29 cellular contexts compared by ENCODE assay signal in the genomic region with DNA sequence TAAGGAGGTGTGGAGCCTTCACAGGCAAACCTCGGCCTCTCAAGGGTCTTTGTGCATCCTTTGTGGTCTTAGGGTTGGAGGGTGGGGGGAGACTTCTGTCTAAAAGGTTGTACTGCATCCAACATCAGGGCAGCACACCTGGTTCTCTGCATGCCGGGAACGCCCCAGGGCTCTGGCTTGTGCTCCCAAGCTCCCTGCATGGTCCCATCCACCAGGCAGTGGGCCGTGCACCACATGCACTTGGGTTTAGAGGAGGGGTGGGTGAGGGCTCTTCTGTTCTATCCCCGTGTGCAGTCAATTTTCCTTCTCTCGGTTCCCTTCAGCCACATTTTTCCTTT.
"Had no signal": no experiment of that assay in that cellular context is flagged by ENCODE, and none has a peak within 500 bp of the region (broad histone marks: within the 10 kb centered on the region; RNA-seq: fewer than 3 reads in every experiment).

No MANE protein-coding gene starts in this region.

- DNase-seq: activated B cell treated with CpG ODN at 0.5 μM for 24 hours; activated CD4-positive, alpha-beta memory T cell treated with anti-CD3 and anti-CD28 coated beads, Interleukin-2, amount 10 ng/mL, durations not matched to agents 7 days and 5 days; activated CD4-positive, alpha-beta T cell treated with anti-CD3 and anti-CD28 coated beads for 48 hours; activated CD8-positive, alpha-beta memory T cell treated with anti-CD3 and anti-CD28 coated beads, Interleukin-2, amount 50 U/mL, for 48 hours; activated gamma-delta T cell; activated naive CD4-positive, alpha-beta T cell; activated naive CD4-positive, alpha-beta T cell treated with anti-CD3 and anti-CD28 coated beads, Interleukin-2, amount 10 ng/mL, durations not matched to agents 7 days and 5 days; activated naive CD8-positive, alpha-beta T cell treated with anti-CD3 and anti-CD28 coated beads, Interleukin-2, amount 10 ng/mL, durations not matched to agents 7 days and 5 days; activated T-cell treated with anti-CD3 and anti-CD28 coated beads for 4 hours; activated T-cell treated with anti-CD3 and anti-CD28 coated beads, Interleukin-2, amount 50 U/mL, for 24 hours; activated T-cell treated with anti-CD3 and anti-CD28 coated beads, Interleukin-2, amount 50 U/mL, for 72 hours; body of pancreas; caudate nucleus; cortex of kidney; dermis blood vessel endothelial cell; effector CD4-positive, alpha-beta T cell; effector memory CD8-positive, alpha-beta T cell; erythroblast; foreskin keratinocyte; gastrocnemius medialis; glutamatergic neuron; heart left ventricle; T-helper 1 cell; T-helper 17 cell; T1000; WERI-Rb-1 had no signal

- H3K9me3 ChIP-seq: body of pancreas, gastrocnemius medialis, heart left ventricle had no signal

- H3K4me3 ChIP-seq: body of pancreas, esophagus muscularis mucosa, gastrocnemius medialis, heart left ventricle had no signal

- H3K27me3 ChIP-seq: body of pancreas, gastrocnemius medialis had no signal

- H3K36me3 ChIP-seq: esophagus muscularis mucosa, gastrocnemius medialis, heart left ventricle, WERI-Rb-1 had no signal

- H3K4me1 ChIP-seq: body of pancreas, esophagus muscularis mucosa, foreskin keratinocyte, gastrocnemius medialis, heart left ventricle had no signal

- H3K27ac ChIP-seq: body of pancreas, esophagus muscularis mucosa, foreskin keratinocyte, gastrocnemius medialis, heart left ventricle, WERI-Rb-1 had no signal

- ATAC-seq: activated CD4-positive, CD25-positive, alpha-beta regulatory T cell treated with anti-CD3 and anti-CD28 coated beads, Interleukin-2, amount 50 U/mL, for 24 hours; activated naive CD4-positive, alpha-beta T cell treated with anti-CD3 and anti-CD28 coated beads, Interleukin-2, amount 50 U/mL, for 72 hours; activated T-cell treated with anti-CD3 and anti-CD28 coated beads, Interleukin-2, amount 50 U/mL, for 72 hours; body of pancreas; effector memory CD8-positive, alpha-beta T cell; gastrocnemius medialis; heart left ventricle; T-helper 17 cell had no signal
